1 cellular context compared by ENCODE assay signal in the genomic region with DNA sequence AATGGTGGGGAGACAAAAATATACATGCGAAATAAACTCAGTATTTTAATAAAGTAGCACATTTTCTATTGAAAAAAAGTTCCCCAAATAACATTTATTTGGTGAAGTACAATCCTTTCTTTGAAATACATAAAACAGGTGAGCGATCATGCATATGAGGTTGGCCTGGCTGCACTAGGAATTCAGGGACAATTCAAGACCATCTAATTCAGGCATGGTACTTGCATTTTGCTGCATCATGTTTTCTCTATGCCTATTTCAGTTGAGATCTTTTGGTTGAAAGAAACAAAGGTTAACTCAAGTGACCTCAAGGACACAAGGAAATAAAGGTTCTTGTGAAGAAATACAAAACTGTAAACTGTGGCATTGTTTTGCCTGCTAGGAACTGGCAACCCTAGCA.
TF ChIP-seq lines count a peak whose summit lies in the region.

No MANE protein-coding gene starts in this region.

TF ChIP-seq in GM23338, 12 proteins besides CTCF, POLR2A, EP300 and RAD21 (continued from another document):
- TF ChIP-seq, protein P1, sequence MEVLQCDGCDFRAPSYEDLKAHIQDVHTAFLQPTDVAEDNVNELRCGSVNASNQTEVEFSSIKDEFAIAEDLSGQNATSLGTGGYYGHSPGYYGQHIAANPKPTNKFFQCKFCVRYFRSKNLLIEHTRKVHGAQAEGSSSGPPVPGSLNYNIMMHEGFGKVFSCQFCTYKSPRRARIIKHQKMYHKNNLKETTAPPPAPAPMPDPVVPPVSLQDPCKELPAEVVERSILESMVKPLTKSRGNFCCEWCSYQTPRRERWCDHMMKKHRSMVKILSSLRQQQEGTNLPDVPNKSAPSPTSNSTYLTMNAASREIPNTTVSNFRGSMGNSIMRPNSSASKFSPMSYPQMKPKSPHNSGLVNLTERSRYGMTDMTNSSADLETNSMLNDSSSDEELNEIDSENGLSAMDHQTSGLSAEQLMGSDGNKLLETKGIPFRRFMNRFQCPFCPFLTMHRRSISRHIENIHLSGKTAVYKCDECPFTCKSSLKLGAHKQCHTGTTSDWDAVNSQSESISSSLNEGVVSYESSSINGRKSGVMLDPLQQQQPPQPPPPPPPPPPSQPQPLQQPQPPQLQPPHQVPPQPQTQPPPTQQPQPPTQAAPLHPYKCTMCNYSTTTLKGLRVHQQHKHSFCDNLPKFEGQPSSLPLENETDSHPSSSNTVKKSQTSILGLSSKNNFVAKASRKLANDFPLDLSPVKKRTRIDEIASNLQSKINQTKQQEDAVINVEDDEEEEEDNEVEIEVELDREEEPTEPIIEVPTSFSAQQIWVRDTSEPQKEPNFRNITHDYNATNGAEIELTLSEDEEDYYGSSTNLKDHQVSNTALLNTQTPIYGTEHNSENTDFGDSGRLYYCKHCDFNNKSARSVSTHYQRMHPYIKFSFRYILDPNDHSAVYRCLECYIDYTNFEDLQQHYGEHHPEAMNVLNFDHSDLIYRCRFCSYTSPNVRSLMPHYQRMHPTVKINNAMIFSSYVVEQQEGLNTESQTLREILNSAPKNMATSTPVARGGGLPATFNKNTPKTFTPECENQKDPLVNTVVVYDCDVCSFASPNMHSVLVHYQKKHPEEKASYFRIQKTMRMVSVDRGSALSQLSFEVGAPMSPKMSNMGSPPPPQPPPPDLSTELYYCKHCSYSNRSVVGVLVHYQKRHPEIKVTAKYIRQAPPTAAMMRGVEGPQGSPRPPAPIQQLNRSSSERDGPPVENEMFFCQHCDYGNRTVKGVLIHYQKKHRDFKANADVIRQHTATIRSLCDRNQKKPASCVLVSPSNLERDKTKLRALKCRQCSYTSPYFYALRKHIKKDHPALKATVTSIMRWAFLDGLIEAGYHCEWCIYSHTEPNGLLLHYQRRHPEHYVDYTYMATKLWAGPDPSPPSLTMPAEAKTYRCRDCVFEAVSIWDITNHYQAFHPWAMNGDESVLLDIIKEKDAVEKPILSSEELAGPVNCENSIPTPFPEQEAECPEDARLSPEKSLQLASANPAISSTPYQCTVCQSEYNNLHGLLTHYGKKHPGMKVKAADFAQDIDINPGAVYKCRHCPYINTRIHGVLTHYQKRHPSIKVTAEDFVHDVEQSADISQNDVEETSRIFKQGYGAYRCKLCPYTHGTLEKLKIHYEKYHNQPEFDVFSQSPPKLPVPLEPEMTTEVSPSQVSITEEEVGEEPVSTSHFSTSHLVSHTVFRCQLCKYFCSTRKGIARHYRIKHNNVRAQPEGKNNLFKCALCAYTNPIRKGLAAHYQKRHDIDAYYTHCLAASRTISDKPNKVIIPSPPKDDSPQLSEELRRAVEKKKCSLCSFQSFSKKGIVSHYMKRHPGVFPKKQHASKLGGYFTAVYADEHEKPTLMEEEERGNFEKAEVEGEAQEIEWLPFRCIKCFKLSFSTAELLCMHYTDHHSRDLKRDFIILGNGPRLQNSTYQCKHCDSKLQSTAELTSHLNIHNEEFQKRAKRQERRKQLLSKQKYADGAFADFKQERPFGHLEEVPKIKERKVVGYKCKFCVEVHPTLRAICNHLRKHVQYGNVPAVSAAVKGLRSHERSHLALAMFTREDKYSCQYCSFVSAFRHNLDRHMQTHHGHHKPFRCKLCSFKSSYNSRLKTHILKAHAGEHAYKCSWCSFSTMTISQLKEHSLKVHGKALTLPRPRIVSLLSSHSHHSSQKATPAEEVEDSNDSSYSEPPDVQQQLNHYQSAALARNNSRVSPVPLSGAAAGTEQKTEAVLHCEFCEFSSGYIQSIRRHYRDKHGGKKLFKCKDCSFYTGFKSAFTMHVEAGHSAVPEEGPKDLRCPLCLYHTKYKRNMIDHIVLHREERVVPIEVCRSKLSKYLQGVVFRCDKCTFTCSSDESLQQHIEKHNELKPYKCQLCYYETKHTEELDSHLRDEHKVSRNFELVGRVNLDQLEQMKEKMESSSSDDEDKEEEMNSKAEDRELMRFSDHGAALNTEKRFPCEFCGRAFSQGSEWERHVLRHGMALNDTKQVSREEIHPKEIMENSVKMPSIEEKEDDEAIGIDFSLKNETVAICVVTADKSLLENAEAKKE (CRISPR knock-in tag; IDR thresholded peaks at IDR 0.05), result no peak
- no peak for TF ChIP-seq NANOG (IDR thresholded peaks at IDR 0.05; ENCODE audit: borderline replicate concordance)
- TF ChIP-seq EZH2 (IDR thresholded peaks at IDR 0.05; ENCODE audit: low read depth, unreplicated experiment), result no peak
- TF ChIP-seq CREB1 (CRISPR knock-in tag; IDR thresholded peaks at IDR 0.05; ENCODE audit: low read depth), result no peak
- no peak for TF ChIP-seq POLR2AphosphoS5 (IDR thresholded peaks at IDR 0.05; ENCODE audit: low read depth)
- TF ChIP-seq, protein P2, sequence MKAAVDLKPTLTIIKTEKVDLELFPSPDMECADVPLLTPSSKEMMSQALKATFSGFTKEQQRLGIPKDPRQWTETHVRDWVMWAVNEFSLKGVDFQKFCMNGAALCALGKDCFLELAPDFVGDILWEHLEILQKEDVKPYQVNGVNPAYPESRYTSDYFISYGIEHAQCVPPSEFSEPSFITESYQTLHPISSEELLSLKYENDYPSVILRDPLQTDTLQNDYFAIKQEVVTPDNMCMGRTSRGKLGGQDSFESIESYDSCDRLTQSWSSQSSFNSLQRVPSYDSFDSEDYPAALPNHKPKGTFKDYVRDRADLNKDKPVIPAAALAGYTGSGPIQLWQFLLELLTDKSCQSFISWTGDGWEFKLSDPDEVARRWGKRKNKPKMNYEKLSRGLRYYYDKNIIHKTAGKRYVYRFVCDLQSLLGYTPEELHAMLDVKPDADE (IDR thresholded peaks at IDR 0.05), result no peak
